In the genomic region with DNA sequence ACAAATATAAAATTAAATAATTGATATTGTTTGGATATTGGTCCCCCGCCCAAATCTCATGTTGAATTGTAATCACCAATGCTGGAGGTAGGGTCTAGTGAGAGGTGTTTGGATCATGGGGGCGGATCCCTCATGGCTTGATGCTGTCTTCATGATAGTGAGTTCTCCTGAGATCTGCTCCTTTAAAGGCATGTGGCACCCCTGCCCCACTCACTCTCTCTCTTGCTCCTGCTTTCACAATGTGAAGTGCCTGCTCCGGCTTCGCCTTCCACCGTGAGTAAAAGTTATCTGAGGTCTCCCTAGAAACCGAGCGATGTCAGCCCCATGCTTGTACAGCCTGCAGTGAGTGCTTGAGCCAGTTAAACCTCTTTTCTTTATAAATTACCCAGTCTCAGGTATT, we compare ENCODE assay signal across 7 cellular contexts.
"Had no signal": no experiment of that assay in that cellular context is flagged by ENCODE, and none has a peak within 500 bp of the region (broad histone marks: within the 10 kb centered on the region; RNA-seq: fewer than 3 reads in every experiment).

No MANE protein-coding gene starts in this region.

- H3K4me3 Mint-ChIP-seq: IgD-negative memory B cell had no signal

- H3K27ac Mint-ChIP-seq: IgD-negative memory B cell had no signal

- H3K4me1 Mint-ChIP-seq: IgD-negative memory B cell had no signal

- H3K36me3 Mint-ChIP-seq: IgD-negative memory B cell had no signal

- H3K27ac ChIP-seq: HL-60 had no signal

- ATAC-seq: HepG2, K562 had no signal

- DNase-seq: IMR-90, KBM-7, KG1 had no signal

- H3K4me3 ChIP-seq: K562 had no signal

- H3K27me3 Mint-ChIP-seq: IgD-negative memory B cell had no signal
